18 cellular contexts compared by ENCODE assay signal in genomic region chr2:168448980-168449379, GRCh38. TPM values are rescaled to one million over a fixed set of nuclear protein-coding genes. Genes with fewer than 3 reads are reported as not detected.
A peak's percentile ranks its signal among the peaks of the same experiment; 100 is the strongest.
DNase-seq lines count a peak whose midpoint lies in the region; ATAC-seq and FAIRE-seq lines count a peak whose summit lies in the region.
"Had no signal": no experiment of that assay in that cellular context is flagged by ENCODE, and none has a peak within 500 bp of the region (broad histone marks: within the 10 kb centered on the region; RNA-seq: fewer than 3 reads in every experiment).

No MANE protein-coding gene starts in this region.

- H3K27me3 ChIP-seq in CD4-positive, CD25-positive, alpha-beta regulatory T cell (ENCODE audit: control insufficient read depth, insufficient read depth, low read length): peaks cover 3% of the 10 kb centered on the region
- H3K27me3 ChIP-seq in naive thymus-derived CD4-positive, alpha-beta T cell (ENCODE audit: control insufficient read depth in 2 of 2, insufficient read depth in 2 of 2, low read length in 2 of 2): no peaks in the 10 kb centered on the region
- H3K27me3 ChIP-seq: BLaER1 treated with 17β-estradiol and CSF1 and Interleukin-3, amounts not matched to agents 10 nM and 100 nM had no signal

- H3K4me3 ChIP-seq in CD4-positive, CD25-positive, alpha-beta regulatory T cell (ENCODE audit: low read depth, low read length): no peak overlapping the region
- H3K4me3 ChIP-seq in naive thymus-derived CD4-positive, alpha-beta T cell (ENCODE audit: low read length): no peak overlapping the region
- H3K4me3 ChIP-seq: BLaER1 treated with 17β-estradiol and CSF1 and Interleukin-3, amounts not matched to agents 10 nM and 100 nM had no signal

- no peaks in the 10 kb centered on the region for H3K9me3 ChIP-seq in CD4-positive, CD25-positive, alpha-beta regulatory T cell (ENCODE audit: control insufficient read depth in 2 of 2, low read length in 2 of 2)
- H3K9me3 ChIP-seq in naive thymus-derived CD4-positive, alpha-beta T cell (ENCODE audit: control insufficient read depth in 2 of 3, low read length in 3 of 3): no peaks in the 10 kb centered on the region

- ATAC-seq in CD4-positive, CD25-positive, alpha-beta regulatory T cell (ENCODE audit: low read depth in 2 of 2): no peak
- peak; percentile 72 for ATAC-seq in HG03354 (IDR thresholded peaks at IDR 0.05; ENCODE audit: poor library complexity, severe bottlenecking, unreplicated experiment)
- no peak for ATAC-seq in naive thymus-derived CD4-positive, alpha-beta T cell
- ATAC-seq in GM19467 (IDR thresholded peaks at IDR 0.05; ENCODE audit: unreplicated experiment): no peak
- ATAC-seq in GM21367 (IDR thresholded peaks at IDR 0.05; ENCODE audit: unreplicated experiment): no peak

- H3K27ac ChIP-seq in CD4-positive, CD25-positive, alpha-beta regulatory T cell (ENCODE audit: insufficient read depth, low read length, poor library complexity, severe bottlenecking): no peak overlapping the region
- H3K27ac ChIP-seq in naive thymus-derived CD4-positive, alpha-beta T cell (ENCODE audit: low read depth, low read length): peak overlapping the region; percentile 34
- H3K27ac ChIP-seq: BLaER1 treated with 17β-estradiol and CSF1 and Interleukin-3, amounts not matched to agents 10 nM and 100 nM; HL-60 had no signal

- H3K4me1 Mint-ChIP-seq in CD4-positive, CD25-positive, alpha-beta regulatory T cell: peaks cover 0 to 17% (median 4%) of the 10 kb centered on the region in 4 donors
- peaks cover 7 to 59% (median 29%) of the 10 kb centered on the region in 7 donors for H3K4me1 Mint-ChIP-seq in naive thymus-derived CD4-positive, alpha-beta T cell
- H3K4me1 Mint-ChIP-seq: H9 had no signal

- no peak overlapping the region for H3K4me3 Mint-ChIP-seq in CD4-positive, CD25-positive, alpha-beta regulatory T cell
- peak overlapping the region in 4 of 10 donors; percentile 26 to 52 (median 30) for H3K4me3 Mint-ChIP-seq in naive thymus-derived CD4-positive, alpha-beta T cell
- H3K4me3 Mint-ChIP-seq: CD8-positive, alpha-beta memory T cell; H9 had no signal

- H3K4me1 ChIP-seq in CD4-positive, CD25-positive, alpha-beta regulatory T cell (ENCODE audit: control insufficient read depth, insufficient read depth, low read length, poor library complexity, severe bottlenecking): no peaks in the 10 kb centered on the region
- H3K4me1 ChIP-seq in naive thymus-derived CD4-positive, alpha-beta T cell (ENCODE audit: control insufficient read depth in 2 of 2, insufficient read depth in 2 of 2, low read length in 2 of 2): peaks cover 0 to 38% of the 10 kb centered on the region in 2 donors
- H3K4me1 ChIP-seq: Caco-2 had no signal

- H3K9me3 Mint-ChIP-seq in CD4-positive, CD25-positive, alpha-beta regulatory T cell: peaks cover 0 to 9% (median 0%) of the 10 kb centered on the region in 7 donors
- peaks cover 0 to 19% (median 1%) of the 10 kb centered on the region in 11 donors for H3K9me3 Mint-ChIP-seq in naive thymus-derived CD4-positive, alpha-beta T cell

- H3K27me3 Mint-ChIP-seq in CD4-positive, CD25-positive, alpha-beta regulatory T cell: no peaks in the 10 kb centered on the region
- no peaks in the 10 kb centered on the region for H3K27me3 Mint-ChIP-seq in naive thymus-derived CD4-positive, alpha-beta T cell

- DNase-seq in CD4-positive, CD25-positive, alpha-beta regulatory T cell: no peak
- DNase-seq in GM18507 (ENCODE audit: extremely low spot score, insufficient read length, low read depth): no peak
- DNase-seq in naive thymus-derived CD4-positive, alpha-beta T cell: no peak
- no peak for DNase-seq in KG1 (lab: John Stamatoyannopoulos, UW)
- no peak for DNase-seq in NCI-H2107 treated with DMSO at 0.1 percent for 48 hours (lab: John Stamatoyannopoulos, UW; ENCODE audit: unreplicated experiment)
- DNase-seq: ACHN; Caco-2; CD8-positive, alpha-beta memory T cell; DND-41; GDM1; GOT3; H9 had no signal

- intact Hi-C loops in naive thymus-derived CD4-positive, alpha-beta T cell (cut with micrococcal nuclease): no loop called here

- CTCF ChIA-PET in naive thymus-derived CD4-positive, alpha-beta T cell (lab: Charles Lee): no interaction called here

- peak; percentile 12 for FAIRE-seq in GM18507 (lab: Jason Lieb, UNC)
- FAIRE-seq: GM12892 had no signal

- peak overlapping the region; percentile 16 to 65 (median 39) for H3K27ac Mint-ChIP-seq in CD4-positive, CD25-positive, alpha-beta regulatory T cell
- peak overlapping the region in 5 of 9 donors; percentile 49 to 89 (median 86) for H3K27ac Mint-ChIP-seq in naive thymus-derived CD4-positive, alpha-beta T cell
- H3K27ac Mint-ChIP-seq: CD8-positive, alpha-beta memory T cell; H9 had no signal

- POLR2A ChIA-PET in naive thymus-derived CD4-positive, alpha-beta T cell (lab: Charles Lee): interaction anchor here (0.5 kb wide), 1 partner anchor 34 kb away, joined by 4 read pairs; no protein-coding TSS in a partner anchor

- no peaks in the 10 kb centered on the region for H3K36me3 ChIP-seq in CD4-positive, CD25-positive, alpha-beta regulatory T cell (ENCODE audit: control insufficient read depth, insufficient read depth, low read length)
- H3K36me3 ChIP-seq in naive thymus-derived CD4-positive, alpha-beta T cell (ENCODE audit: control insufficient read depth in 2 of 3, insufficient read depth in 3 of 3, low read length in 3 of 3): no peaks in the 10 kb centered on the region
- H3K36me3 ChIP-seq: BLaER1 treated with 17β-estradiol and CSF1 and Interleukin-3, amounts not matched to agents 10 nM and 100 nM had no signal

- no peaks in the 10 kb centered on the region for H3K36me3 Mint-ChIP-seq in CD4-positive, CD25-positive, alpha-beta regulatory T cell
- H3K36me3 Mint-ChIP-seq in naive thymus-derived CD4-positive, alpha-beta T cell: peaks cover 0 to 17% (median 0%) of the 10 kb centered on the region in 5 donors

RNA-seq across cellular contexts. Expression of gene CERS6, which starts 7.1 kb away (rescaled TPM):
- 5.2 TPM for total RNA-seq in CD4-positive, CD25-positive, alpha-beta regulatory T cell
- 1 to 10 TPM; 1.3 to 5.3 (median 2.5) TPM for polyA plus RNA-seq in CD4-positive, CD25-positive, alpha-beta regulatory T cell
- total RNA-seq in naive thymus-derived CD4-positive, alpha-beta T cell: 10 to 100 TPM; 17.3 to 28.4 (median 20.9) TPM
- 10 to 100 TPM in 1 of 2 donors, 1 to 10 TPM in 1; 9.1 to 15.4 TPM for polyA plus RNA-seq in naive thymus-derived CD4-positive, alpha-beta T cell
